Comparison of ENCODE assay signal across 8 cellular contexts in genomic region chr14:64507376-64508156, GRCh38. TPM values are rescaled to one million over a fixed set of nuclear protein-coding genes. Genes with fewer than 3 reads are reported as not detected.
DNase-seq lines count a peak whose midpoint lies in the region; ATAC-seq, FAIRE-seq and TF ChIP-seq lines count a peak whose summit lies in the region.

No MANE protein-coding gene starts in this region.

- peaks cover 85% of the 10 kb centered on the region for H3K79me2 ChIP-seq in PC-9 (ENCODE audit: low read depth)

- no peaks in the 10 kb centered on the region for H3K9me3 ChIP-seq in PC-9 (ENCODE audit: insufficient read depth, low read depth)
- no peaks in the 10 kb centered on the region for H3K9me3 ChIP-seq in skeletal muscle satellite cell (replicated peaks; ENCODE audit: low read length)
- H3K9me3 ChIP-seq in pancreas: no peaks in the 10 kb centered on the region

- peaks cover 43% of the 10 kb centered on the region for H4K20me1 ChIP-seq in PC-9 (ENCODE audit: insufficient read depth)

- TF ChIP-seq CTCF in PC-9 (conservative IDR thresholded peaks at IDR 0.05): no peak
- TF ChIP-seq CTCF in pancreas (IDR thresholded peaks at IDR 0.05): no peak

- H2AFZ ChIP-seq in PC-9: no peak overlapping the region

- 0 out of 2 replicates have a peak, but pooled peaks cover 8% of the 10 kb centered on the region for H3K36me3 ChIP-seq in PC-9 (ENCODE audit: low read depth)
- H3K36me3 ChIP-seq in skeletal muscle satellite cell (ENCODE audit: insufficient read depth, low read length): no peaks in the 10 kb centered on the region
- H3K36me3 ChIP-seq in pancreas: no peaks in the 10 kb centered on the region

- intact Hi-C loops in PC-9 (cut with micrococcal nuclease; ENCODE audit: unreplicated experiment) (loop anchor here (10.0 kb wide), 2 partner anchors 197 to 407 kb away; partner anchors contain the start of genes CHURC1 and PLEKHG3), pancreas (cut with DNase I) (no loop called here)

- no peaks in the 10 kb centered on the region for H3K27me3 ChIP-seq in PC-9 (ENCODE audit: insufficient read depth, low read depth)
- no peaks in the 10 kb centered on the region for H3K27me3 ChIP-seq in skeletal muscle satellite cell (ENCODE audit: control insufficient read depth, insufficient read depth, low read length)
- H3K27me3 ChIP-seq in pancreas: no peaks in the 10 kb centered on the region

- ATAC-seq in HG03520 (IDR thresholded peaks at IDR 0.05; ENCODE audit: unreplicated experiment) (no peak), pancreas (no peak)

- DNase-seq in PC-9 (peak in 1 of 2 experiments; percentile 67), dermis blood vessel endothelial cell (peak; percentile 36), pancreas (no peak), GM19239 (ENCODE audit: insufficient read length, low spot score) (no peak), NCI-H1092 (lab: John Stamatoyannopoulos, UW) (no peak)

- BruUV-seq in PC-9 (replicated peaks; lab: Mats Ljungman, UMichigan): no TSS peak

- H3F3A ChIP-seq in PC-9 (ENCODE audit: insufficient read depth, low read depth): peaks cover 38% of the 10 kb centered on the region; the same call in 1 of the 2 replicates

- peak overlapping the region; percentile 57 for H3K4me3 ChIP-seq in GM08714 (ENCODE audit: low read length)
- peak overlapping the region; percentile 61; the same call in 1 of the 2 replicates for H3K4me3 ChIP-seq in PC-9
- peak overlapping the region; percentile 67 for H3K4me3 ChIP-seq in skeletal muscle satellite cell (ENCODE audit: low read length)
- no peak overlapping the region for H3K4me3 ChIP-seq in pancreas

- H3K9me2 ChIP-seq in PC-9 (ENCODE audit: insufficient read depth): no peaks in the 10 kb centered on the region

- H3K9ac ChIP-seq in skeletal muscle satellite cell (ENCODE audit: low read depth, low read length): peak overlapping the region; percentile 56

- CTCF ChIA-PET in PC-9 (lab: Charles Lee): no interaction called here

- POLR2A ChIA-PET in PC-9 (lab: Charles Lee; ENCODE audit: unreplicated experiment): interaction anchor here (0.5 to 0.7 kb wide), 2 partner anchors 65 to 87 kb away, joined by 3 to 5 read pairs; no protein-coding TSS in a partner anchor

- FAIRE-seq in pancreas (lab: Jason Lieb, UNC) (no peak), GM19239 (lab: Jason Lieb, UNC) (no peak)

- H3K4me1 ChIP-seq in PC-9 (replicated peaks; ENCODE audit: insufficient read depth) (peaks cover 49% of the 10 kb centered on the region), skeletal muscle satellite cell (ENCODE audit: control insufficient read depth, insufficient read depth, low read length) (peaks cover 39% of the 10 kb centered on the region), pancreas (peaks cover 4 to 42% (median 13%) of the 10 kb centered on the region in 3 donors)

- H3K27ac ChIP-seq in PC-9 (peak overlapping the region; percentile 32), pancreas (peak overlapping the region in 2 of 4 donors; percentile 59 to 99)

- H3K4me2 ChIP-seq in PC-9 (peak overlapping the region; percentile 82), skeletal muscle satellite cell (ENCODE audit: low read length) (peak overlapping the region; percentile 91)

- WGBS in pancreas, 2 donors: 72 to 75% methylated on average over 4 of the region's 4 CpGs

RNA-seq across cellular contexts. Expression of gene ZBTB1, which starts 3.0 kb away (rescaled TPM):
- 55.4 and 57.2 TPM in 2 replicates for total RNA-seq in PC-9 (2021)
- total RNA-seq in dermis blood vessel endothelial cell: 52.8 and 61.3 TPM in 2 replicates
- 37.6 and 39.8 TPM in 2 replicates for total RNA-seq in skeletal muscle satellite cell (2012; rRNA removed)
- 10 to 100 TPM; 10.0 to 24.3 (median 12.7) TPM for total RNA-seq in pancreas
- polyA plus RNA-seq in pancreas: 10 to 100 TPM in 1 of 2 donors, 1 to 10 TPM in 1; 8.7 to 11.5 TPM

RNA-seq across cellular contexts. Expression of gene ZBTB25, which starts 3.9 kb away (rescaled TPM):
- total RNA-seq in PC-9 (2021): 18.6 and 22.9 TPM in 2 replicates
- total RNA-seq in dermis blood vessel endothelial cell: 3.4 and 4.1 TPM in 2 replicates
- total RNA-seq in skeletal muscle satellite cell (2012; rRNA removed): 7.0 and 7.4 TPM in 2 replicates
- 1 to 10 TPM; 4.4 to 8.1 (median 5.9) TPM for total RNA-seq in pancreas
- polyA plus RNA-seq in pancreas: 1 to 10 TPM; 2.9 to 4.3 TPM

RNA-seq across cellular contexts. Expression of gene HSPA2, which starts 33.0 kb away (rescaled TPM):
- total RNA-seq in PC-9 (2021) (11.0 and 14.3 TPM in 2 replicates), dermis blood vessel endothelial cell (5.4 and 7.0 TPM in 2 replicates), pancreas (1 to 10 TPM; 4.3 to 7.2 (median 5.6) TPM)
- 0.76 and 1.3 TPM in 2 replicates for total RNA-seq in skeletal muscle satellite cell (2012; rRNA removed)
- 1 to 10 TPM; 3.3 to 5.3 TPM for polyA plus RNA-seq in pancreas

RNA-seq across cellular contexts. Expression of gene PPP1R36, which starts 42.2 kb away (rescaled TPM):
- total RNA-seq in PC-9 (2021): 0.35 TPM in 1 of 2 replicates, not detected in the other
- 0.68 and 1.3 TPM in 2 replicates for total RNA-seq in dermis blood vessel endothelial cell
- 1.0 TPM in 1 of 2 replicates, not detected in the other for total RNA-seq in skeletal muscle satellite cell (2012; rRNA removed)
- total RNA-seq in pancreas: 1 to 10 TPM; 2.0 to 6.8 (median 4.5) TPM
- 1 to 10 TPM; 5.8 to 7.2 TPM for polyA plus RNA-seq in pancreas

RNA-seq across cellular contexts. Expression of gene AKAP5, which starts 42.3 kb away (rescaled TPM):
- total RNA-seq in PC-9 (2021) (0.60 and 0.72 TPM in 2 replicates), dermis blood vessel endothelial cell (0.47 and 0.68 TPM in 2 replicates), pancreas (under 1 TPM; 0.08 to 0.37 (median 0.16) TPM)
- 0.22 and 0.25 TPM in 2 replicates for total RNA-seq in skeletal muscle satellite cell (2012; rRNA removed)
- polyA plus RNA-seq in pancreas: under 1 TPM; 0.04 to 0.16 TPM

Comparison
In these comparisons a context has a peak if more than half of its experiments do, and no peak if none do; other contexts are left out.
1. H3K4me3 ChIP-seq: peak in GM08714 (single experiment), PC-9 (single experiment) and skeletal muscle satellite cell (single experiment); none in pancreas (0 of 4).